ENCODE assay signal across 1 cellular context in genomic region chr19:48619692-48620565, GRCh38.
TF ChIP-seq lines count a peak whose summit lies in the region.

No MANE protein-coding gene starts in this region.

TF ChIP-seq in GM12878, 131 proteins besides CTCF, POLR2A, EP300 and RAD21:
- no peak for TF ChIP-seq SMAD5 (IDR thresholded peaks at IDR 0.05; ENCODE audit: low read depth)
- no peak for TF ChIP-seq ESRRA (IDR thresholded peaks at IDR 0.05; ENCODE audit: low read length)
- no peak for TF ChIP-seq TARDBP (IDR thresholded peaks at IDR 0.05; ENCODE audit: borderline replicate concordance)
- TF ChIP-seq RBBP5 (conservative IDR thresholded peaks at IDR 0.05), result no peak
- no peak for TF ChIP-seq YBX1 (IDR thresholded peaks at IDR 0.05)
- no peak for TF ChIP-seq POLR2AphosphoS2 (IDR thresholded peaks at IDR 0.05; ENCODE audit: low read depth, low read length)
- no peak for TF ChIP-seq HSF1 (IDR thresholded peaks at IDR 0.05; ENCODE audit: low read depth, low read length)
- TF ChIP-seq PAX8 (IDR thresholded peaks at IDR 0.05), result no peak
- TF ChIP-seq REST (IDR thresholded peaks at IDR 0.05; ENCODE audit: low read depth, low read length), result no peak
- no peak for TF ChIP-seq FOXK2 (IDR thresholded peaks at IDR 0.05)
- peak; percentile 95 for TF ChIP-seq SMARCA5 (IDR thresholded peaks at IDR 0.05)
- TF ChIP-seq YY1 (IDR thresholded peaks at IDR 0.05; ENCODE audit: low read depth, low read length), result no peak; the same call in 1 of the 2 replicates
- no peak for TF ChIP-seq BMI1 (IDR thresholded peaks at IDR 0.05; ENCODE audit: borderline replicate concordance)
- no peak for TF ChIP-seq IRF5 (IDR thresholded peaks at IDR 0.05; ENCODE audit: borderline replicate concordance)
- TF ChIP-seq SUZ12 (IDR thresholded peaks at IDR 0.05; ENCODE audit: unreplicated experiment), result no peak
- peak; percentile 7 for TF ChIP-seq SMAD1 (IDR thresholded peaks at IDR 0.05; ENCODE audit: low read depth, partially characterized antibody)
- TF ChIP-seq SPI1 (IDR thresholded peaks at IDR 0.05; ENCODE audit: borderline replicate concordance, insufficient read depth, low read depth, low read length), result no peak
- no peak for TF ChIP-seq NFYA (IDR thresholded peaks at IDR 0.05; ENCODE audit: borderline replicate concordance, low read depth, low read length)
- TF ChIP-seq NR2F1 (conservative IDR thresholded peaks at IDR 0.05), result peak; percentile 19; the same call in 1 of the 2 replicates
- no peak for TF ChIP-seq ZNF687 (IDR thresholded peaks at IDR 0.05)
- TF ChIP-seq IKZF2 (IDR thresholded peaks at IDR 0.05), result peak; percentile 20 to 39; a peak in 1 of 4 replicates
- TF ChIP-seq WRNIP1 (IDR thresholded peaks at IDR 0.05; ENCODE audit: borderline replicate concordance, low read depth, low read length), result no peak
- no peak for TF ChIP-seq SIX5 (IDR thresholded peaks at IDR 0.05; ENCODE audit: low read depth, low read length, severe bottlenecking)
- no peak for TF ChIP-seq GABPA (IDR thresholded peaks at IDR 0.05; ENCODE audit: low read depth)
- TF ChIP-seq RFX5 (IDR thresholded peaks at IDR 0.05; ENCODE audit: low read depth, low read length), result no peak
- TF ChIP-seq BCL11A (IDR thresholded peaks at IDR 0.05; ENCODE audit: low read depth, low read length), result no peak
- no peak for TF ChIP-seq CBFB (IDR thresholded peaks at IDR 0.05; ENCODE audit: low read depth)
- TF ChIP-seq ZBTB4 (CRISPR knock-in tag; IDR thresholded peaks at IDR 0.05), result no peak
- no peak for TF ChIP-seq MEF2B (IDR thresholded peaks at IDR 0.05; ENCODE audit: partially characterized antibody, poor library complexity, severe bottlenecking)
- peak; percentile 84; the same call in 1 of the 2 replicates for TF ChIP-seq MLLT1 (IDR thresholded peaks at IDR 0.05)
- TF ChIP-seq RCOR1 (conservative IDR thresholded peaks at IDR 0.05; ENCODE audit: low read depth, low read length), result 0 out of 2 replicates have a peak, but pooled peaks have one; percentile 44
- TF ChIP-seq ZNF622 (IDR thresholded peaks at IDR 0.05), result no peak
- no peak for TF ChIP-seq STAT3 (IDR thresholded peaks at IDR 0.05; ENCODE audit: low read depth, low read length)
- TF ChIP-seq HDAC6 (IDR thresholded peaks at IDR 0.05; ENCODE audit: unreplicated experiment), result no peak
- no peak for TF ChIP-seq MTA2 (IDR thresholded peaks at IDR 0.05; ENCODE audit: low read depth)
- peak; percentile 80; the same call in 1 of the 2 replicates for TF ChIP-seq ZNF217 (IDR thresholded peaks at IDR 0.05)
- TF ChIP-seq TBL1XR1 (IDR thresholded peaks at IDR 0.05; ENCODE audit: low read depth, low read length), result no peak
- no peak for TF ChIP-seq NR2C1 (IDR thresholded peaks at IDR 0.05)
- TF ChIP-seq SREBF2 (IDR thresholded peaks at IDR 0.05; ENCODE audit: low read length), result no peak
- TF ChIP-seq ZBED1 (IDR thresholded peaks at IDR 0.05; ENCODE audit: borderline replicate concordance), result no peak
- TF ChIP-seq RAD51 (IDR thresholded peaks at IDR 0.05), result no peak
- TF ChIP-seq CEBPB (IDR thresholded peaks at IDR 0.05; ENCODE audit: borderline replicate concordance in 1 of 2, low read depth in 2 of 2, low read length in 2 of 2), result no peak
